ENCODE assay signal across 8 cellular contexts in genomic region chr6:53065266-53066058, GRCh38. TPM values are rescaled to one million over a fixed set of nuclear protein-coding genes. Genes with fewer than 3 reads are reported as not detected.
DNase-seq lines count a peak whose midpoint lies in the region; ATAC-seq and TF ChIP-seq lines count a peak whose summit lies in the region.

FBXO9 (plus strand) TSS chr6:53065404; CDS start chr6:53065790, 386 bp downstream.

- H3K9me3 ChIP-seq in endodermal cell (ENCODE audit: control insufficient read depth, low read length) (no peaks in the 10 kb centered on the region), mononuclear cell (ENCODE audit: low read depth, low read length) (no peaks in the 10 kb centered on the region)

- H3K4me1 ChIP-seq in endodermal cell (ENCODE audit: control insufficient read depth, insufficient read depth, low read length): no peaks in the 10 kb centered on the region
- H3K4me1 ChIP-seq in mononuclear cell (ENCODE audit: insufficient read depth, low read length): peaks cover 56% of the 10 kb centered on the region

- peak within 1 kb of the TSS; percentile 30 for H3K27ac ChIP-seq in endodermal cell (ENCODE audit: low read depth, low read length)

- in situ Hi-C loops in ACHN (cut with HindIII; ENCODE audit: low pct_ligation_motif_present, low pct_unique_long_range_greater_than_20kb, low sequenced_read_pairs): no loop called here

- H3K27ac Mint-ChIP-seq in endodermal cell: peak within 1 kb of the TSS; percentile 92

- H3K4me1 Mint-ChIP-seq in endodermal cell: peaks cover 25% of the 10 kb centered on the region

- H3K9ac ChIP-seq in endodermal cell (ENCODE audit: extremely low read depth, low read length, poor library complexity, severe bottlenecking): peak within 1 kb of the TSS; percentile 46

- TF ChIP-seq CTCF in endodermal cell (conservative IDR thresholded peaks at IDR 0.05): no peak

- peaks cover 9% of the 10 kb centered on the region for H3K36me3 ChIP-seq in endodermal cell (ENCODE audit: control insufficient read depth, insufficient read depth, low read length)

- no peaks in the 10 kb centered on the region for H3K27me3 ChIP-seq in endodermal cell (ENCODE audit: control insufficient read depth, insufficient read depth, low read length, poor library complexity, severe bottlenecking)
- H3K27me3 ChIP-seq in mononuclear cell (ENCODE audit: insufficient read depth, low read length): no peaks in the 10 kb centered on the region

- peak; percentile 26 for ATAC-seq in GM18519 (IDR thresholded peaks at IDR 0.05; ENCODE audit: low FRiP score, unreplicated experiment)
- peak; percentile 51 for ATAC-seq in HG03025 (IDR thresholded peaks at IDR 0.05; ENCODE audit: low FRiP score, unreplicated experiment)

- no peaks in the 10 kb centered on the region for H3K27me3 Mint-ChIP-seq in endodermal cell (ENCODE audit: insufficient read depth)

- DNase-seq in ACHN (peak; percentile 48), NCI-H345 treated with DMSO at 0.1 percent for 48 hours (lab: John Stamatoyannopoulos, UW; ENCODE audit: unreplicated experiment) (peak; percentile 58), endodermal cell (peak; percentile 90)
- DNase-seq in activated CD8-positive, alpha-beta memory T cell treated with anti-CD3 and anti-CD28 coated beads for 24 hours: peak; percentile 93
- DNase-seq in stimulated activated CD8-positive, alpha-beta memory T cell treated with anti-CD3 and anti-CD28 coated beads, Interleukin-4, amount 100 ng/mL, for 1 hour (ENCODE audit: low read depth in 2 of 2, low spot score in 1 of 2): peak; percentile 41 to 61

- H3K9me3 Mint-ChIP-seq in endodermal cell: no peaks in the 10 kb centered on the region

- H3K4me3 Mint-ChIP-seq in endodermal cell: peak within 1 kb of the TSS; percentile 80

- WGBS in endodermal cell (ENCODE audit: insufficient coverage in 1 of 2, insufficient read length in 1 of 2), 2 experiments: 0 to 2% methylated on average over 12 to 77 of the region's 77 CpGs

- H3K4me3 ChIP-seq in endodermal cell (ENCODE audit: low read length): peak within 1 kb of the TSS; percentile 98
- peak within 1 kb of the TSS; percentile 90 for H3K4me3 ChIP-seq in mononuclear cell (ENCODE audit: low read length)

- H3K36me3 Mint-ChIP-seq in endodermal cell (ENCODE audit: low read depth): peaks cover 3% of the 10 kb centered on the region

RNA-seq across cellular contexts. Expression of gene FBXO9, which starts in this region (rescaled TPM):
- total RNA-seq in endodermal cell (10 to 100 TPM; 49.6 to 65.3 TPM), mononuclear cell (37.9 TPM)
- 33.4 TPM for polyA plus RNA-seq in endodermal cell (2013, experiment 1 of 2)
- polyA plus RNA-seq in endodermal cell (2013, experiment 2 of 2): 27.3 TPM

Comparison
In these comparisons a context has a peak if more than half of its experiments do, and no peak if none do; other contexts are left out.
1. Peak in every context shown above with its lines: DNase-seq, ATAC-seq, H3K4me3 ChIP-seq and H3K27ac ChIP-seq.